17 cellular contexts compared by ENCODE assay signal in genomic region chr12:6321905-6322304, GRCh38. TPM values are rescaled to one million over a fixed set of nuclear protein-coding genes. Genes with fewer than 3 reads are reported as not detected.
DNase-seq lines count a peak whose midpoint lies in the region; ATAC-seq and TF ChIP-seq lines count a peak whose summit lies in the region.
"Had no signal": no experiment of that assay in that cellular context is flagged by ENCODE, and none has a peak within 500 bp of the region (broad histone marks: within the 10 kb centered on the region; RNA-seq: fewer than 3 reads in every experiment).

No MANE protein-coding gene starts in this region.

- WGBS in neuronal stem cell (ENCODE audit: extremely low coverage in 2 of 2, insufficient read length in 2 of 2, insufficient replicate concordance in 1 of 2), 2 donors = no CpG with 5 or more reads among the region's 6 CpGs

- CTCF ChIA-PET in Caco-2 (lab: Charles Lee) = interaction anchor here (0.5 to 1.4 kb wide), 3 partner anchors 15 to 212 kb away, joined by 3 to 5 read pairs (median 3); partner anchors contain the start of gene GAPDH

- H2BK120ac ChIP-seq in neuronal stem cell (ENCODE audit: low read depth, low read length) = no peak overlapping the region

- H3K9ac ChIP-seq in neuronal stem cell (ENCODE audit: low read depth, low read length, poor library complexity) = no peak overlapping the region

- H3K4me3 ChIP-seq in neuronal stem cell (ENCODE audit: low read length in 2 of 2) (no peak overlapping the region), Caco-2 (ENCODE audit: low read depth, low read length) (no peak overlapping the region)

- H3K9me3 ChIP-seq in neuronal stem cell (replicated peaks in 1 of 2; ENCODE audit: control insufficient read depth in 2 of 2, insufficient read depth in 1 of 2, low read depth in 1 of 2, low read length in 2 of 2) (no peaks in the 10 kb centered on the region), Caco-2 (no peaks in the 10 kb centered on the region)

- H3K4ac ChIP-seq in neuronal stem cell (ENCODE audit: low read length) = no peak overlapping the region

- H3K27ac ChIP-seq in C4-2B (peak overlapping the region; percentile 72), neuronal stem cell (replicated peaks; ENCODE audit: low read length) (no peak overlapping the region)

- H3K4me3 Mint-ChIP-seq in Caco-2 (ENCODE audit: unreplicated experiment) = no peak overlapping the region
- H3K4me3 Mint-ChIP-seq: stimulated activated naive B cell treated with anti-CD40 and anti-IgM and Interleukin-4, amounts not matched to agents 10 μg/mL and 1 μg/mL and 100 μg/mL, for 72 hours; T-helper 2 cell treated with Interferon-gamma antibody and Interleukin-4, amounts not matched to agents 5 μg/mL and 100 μg/mL, for 36 hours had no signal

- H3K36me3 ChIP-seq in neuronal stem cell (replicated peaks in 1 of 2; ENCODE audit: control insufficient read depth in 2 of 2, insufficient read depth in 2 of 2, low read length in 2 of 2) (peaks cover 1 to 6% of the 10 kb centered on the region in 2 donors), Caco-2 (ENCODE audit: control insufficient read depth, insufficient read depth, low read length) (peaks cover 8% of the 10 kb centered on the region)

- no peak overlapping the region for H3K27ac Mint-ChIP-seq in Caco-2 (ENCODE audit: unreplicated experiment)
- H3K27ac Mint-ChIP-seq: stimulated activated naive B cell treated with anti-CD40 and anti-IgM and Interleukin-4, amounts not matched to agents 10 μg/mL and 1 μg/mL and 100 μg/mL, for 72 hours; T-helper 2 cell treated with Interferon-gamma antibody and Interleukin-4, amounts not matched to agents 5 μg/mL and 100 μg/mL, for 36 hours had no signal

- H2AK5ac ChIP-seq in neuronal stem cell (ENCODE audit: low read depth, low read length) = peak overlapping the region; percentile 13

- ATAC-seq in esophagus mucosa (peak; percentile 55), HG02970 (IDR thresholded peaks at IDR 0.05; ENCODE audit: low FRiP score, unreplicated experiment) (no peak), HG03175 (IDR thresholded peaks at IDR 0.05; ENCODE audit: unreplicated experiment) (no peak)
- ATAC-seq: HCT116; stimulated activated naive B cell treated with anti-CD40 and anti-IgM and Interleukin-4, amounts not matched to agents 10 μg/mL and 1 μg/mL and 100 μg/mL, for 72 hours had no signal

- H2BK12ac ChIP-seq in neuronal stem cell (ENCODE audit: low read length) = no peak overlapping the region

- no peak overlapping the region for H4K8ac ChIP-seq in neuronal stem cell (ENCODE audit: low read depth, low read length)

- H3K23ac ChIP-seq in neuronal stem cell (ENCODE audit: low read depth, low read length, poor library complexity) = no peak overlapping the region

- peaks cover 68% of the 10 kb centered on the region for H3K36me3 Mint-ChIP-seq in Caco-2 (ENCODE audit: insufficient read depth, unreplicated experiment)
- H3K36me3 Mint-ChIP-seq: stimulated activated naive B cell treated with anti-CD40 and anti-IgM and Interleukin-4, amounts not matched to agents 10 μg/mL and 1 μg/mL and 100 μg/mL, for 72 hours had no signal

- no peak overlapping the region for H2BK5ac ChIP-seq in neuronal stem cell (ENCODE audit: low read length)

- no peak overlapping the region for H2AFZ ChIP-seq in neuronal stem cell (ENCODE audit: low read length)

- H3K14ac ChIP-seq in neuronal stem cell (ENCODE audit: low read length) = no peak overlapping the region

- H3K4me2 ChIP-seq in neuronal stem cell (ENCODE audit: insufficient read depth, low read length, poor library complexity, severe bottlenecking) = no peak overlapping the region

- H3K4me1 ChIP-seq in neuronal stem cell (ENCODE audit: control insufficient read depth in 2 of 2, insufficient read depth in 1 of 2, low read depth in 1 of 2, low read length in 2 of 2) (peaks cover 28 to 31% of the 10 kb centered on the region in 2 donors), Caco-2 (peaks cover 27% of the 10 kb centered on the region)

- H2BK15ac ChIP-seq in neuronal stem cell (ENCODE audit: low read length) = no peak overlapping the region

- no peaks in the 10 kb centered on the region for H3K79me1 ChIP-seq in neuronal stem cell (ENCODE audit: low read depth, low read length)

- POLR2A ChIA-PET in Caco-2 (lab: Charles Lee) = interaction anchor here (0.7 to 0.8 kb wide), 2 partner anchors 15 to 16 kb away, joined by 5 to 11 read pairs; no protein-coding TSS in a partner anchor

- no TSS peak for BruUV-seq in Caco-2 (replicated peaks; lab: Mats Ljungman, UMichigan)

- intact Hi-C loops in Caco-2 (cut with micrococcal nuclease; ENCODE audit: unreplicated experiment) = loop anchor here (1.0 kb wide), 1 partner anchor 12 kb away; the partner anchor contains the start of gene PLEKHG6

- H3K27me3 ChIP-seq in neuronal stem cell (ENCODE audit: control insufficient read depth in 3 of 3, insufficient read depth in 3 of 3, low read depth in 1 of 3, low read length in 3 of 3) (no peaks in the 10 kb centered on the region), Caco-2 (replicated peaks; ENCODE audit: control insufficient read depth, insufficient read depth, low read length) (no peaks in the 10 kb centered on the region)

- DNase-seq in NCI-H146 (lab: John Stamatoyannopoulos, UW) (peak; percentile 31), neuronal stem cell (ENCODE audit: low spot score) (no peak), AG08395 (ENCODE audit: low spot score) (no peak), Caco-2 (no peak)
- DNase-seq: GDM1; hippocampal formation; NCI-H1092 treated with DMSO at 0.1 percent for 48 hours; stimulated activated CD4-positive, alpha-beta T cell treated with anti-CD3 and anti-CD28 coated beads, Interleukin-4, amount 100 ng/mL, for 1 hour; stimulated activated naive B cell treated with anti-CD40 and anti-IgM and Interleukin-4, amounts not matched to agents 10 μg/mL and 1 μg/mL and 100 μg/mL, for 72 hours had no signal

- H3K18ac ChIP-seq in neuronal stem cell (ENCODE audit: low read length) = peak overlapping the region; percentile 18

- no peaks in the 10 kb centered on the region for H3K27me3 Mint-ChIP-seq in Caco-2 (ENCODE audit: insufficient read depth, unreplicated experiment)

- peaks cover 20% of the 10 kb centered on the region for H3K4me1 Mint-ChIP-seq in Caco-2 (ENCODE audit: low read depth, unreplicated experiment)

- no peak for TF ChIP-seq CTCF in C4-2B (conservative IDR thresholded peaks at IDR 0.05)
- no peak for TF ChIP-seq CTCF in Caco-2 (IDR thresholded peaks at IDR 0.05; ENCODE audit: insufficient read depth in 1 of 2, low read depth in 1 of 2, low read length in 1 of 2, severe bottlenecking in 1 of 2, unreplicated experiment in 1 of 2)

- H3K9me3 Mint-ChIP-seq in Caco-2 (ENCODE audit: unreplicated experiment) = no peaks in the 10 kb centered on the region
- H3K9me3 Mint-ChIP-seq: stimulated activated naive B cell treated with anti-CD40 and anti-IgM and Interleukin-4, amounts not matched to agents 10 μg/mL and 1 μg/mL and 100 μg/mL, for 72 hours; T-helper 2 cell treated with Interferon-gamma antibody and Interleukin-4, amounts not matched to agents 5 μg/mL and 100 μg/mL, for 36 hours had no signal

- H4K91ac ChIP-seq in neuronal stem cell (ENCODE audit: low read depth, low read length, poor library complexity) = no peak overlapping the region

RNA-seq across cellular contexts. Expression of gene PLEKHG6, which starts 11.4 kb away (rescaled TPM):
- total RNA-seq in esophagus mucosa = 21.1 TPM
- 1.2 TPM for polyA plus RNA-seq in neuronal stem cell (2013, experiment 1 of 2)
- polyA plus RNA-seq in neuronal stem cell (2013, experiment 2 of 2) = 1.3 TPM
- 109 and 123 TPM in 2 replicates for total RNA-seq in Caco-2 (2022)
- total RNA-seq: NCI-H460, RPMI7951 had no signal

RNA-seq across cellular contexts. Expression of gene TNFRSF1A, which starts 20.0 kb away (rescaled TPM):
- total RNA-seq in esophagus mucosa (99.3 TPM), Caco-2 (2022) (79.0 and 79.4 TPM in 2 replicates)
- 35.2 TPM for polyA plus RNA-seq in neuronal stem cell (2013, experiment 1 of 2)
- 34.5 TPM for polyA plus RNA-seq in neuronal stem cell (2013, experiment 2 of 2)

RNA-seq across cellular contexts. Expression of gene SCNN1A, which starts 53.5 kb away (rescaled TPM):
- total RNA-seq in esophagus mucosa (142 TPM), Caco-2 (2022) (52.6 and 53.5 TPM in 2 replicates)
- polyA plus RNA-seq in neuronal stem cell (2013, experiment 1 of 2) = 0.40 TPM
- polyA plus RNA-seq in neuronal stem cell (2013, experiment 2 of 2) = 0.68 TPM
- total RNA-seq: RPMI7951 had no signal
